Comparison of ENCODE assay signal across 16 cellular contexts in genomic region chr2:20623241-20623640, GRCh38. TPM values are rescaled to one million over a fixed set of nuclear protein-coding genes. Genes with fewer than 3 reads are reported as not detected.
DNase-seq lines count a peak whose midpoint lies in the region; ATAC-seq lines count a peak whose summit lies in the region.
"Had no signal": no experiment of that assay in that cellular context is flagged by ENCODE, and none has a peak within 500 bp of the region (broad histone marks: within the 10 kb centered on the region; RNA-seq: fewer than 3 reads in every experiment).

No MANE protein-coding gene starts in this region.

- ATAC-seq in left cardiac atrium = no peak
- no peak for ATAC-seq in GM21619 (IDR thresholded peaks at IDR 0.05; ENCODE audit: unreplicated experiment)
- no peak for ATAC-seq in HG03354 (IDR thresholded peaks at IDR 0.05; ENCODE audit: poor library complexity, severe bottlenecking, unreplicated experiment)
- ATAC-seq: activated CD4-positive, CD25-positive, alpha-beta regulatory T cell treated with anti-CD3 and anti-CD28 coated beads, Interleukin-2, amount 50 U/mL, for 24 hours; activated T-helper 17 cell treated with anti-CD3 and anti-CD28 coated beads, Interleukin-2, amount 50 U/mL, for 72 hours had no signal

- DNase-seq in activated effector memory CD4-positive, alpha-beta T cell treated with anti-CD3 and anti-CD28 coated beads, Interleukin-2, amount 50 U/mL, for 16 hours = peak; percentile 41
- DNase-seq in activated effector memory CD4-positive, alpha-beta T cell treated with Interleukin-2 at 50 U/mL for 16 hours = no peak
- DNase-seq in left cardiac atrium = peak; percentile 9
- DNase-seq in posterior vena cava (ENCODE audit: low spot score) = peak; percentile 61
- DNase-seq in central memory CD4-positive, alpha-beta T cell = no peak
- no peak for DNase-seq in nucleus accumbens (lab: John Stamatoyannopoulos, UW)
- DNase-seq: cerebellar nuclear complex; NCI-H2029; NCI-H510A; stimulated activated CD4-positive, alpha-beta T cell treated with anti-CD3 and anti-CD28 coated beads, Interleukin-4, amount 100 ng/mL, for 1 hour had no signal

- intact Hi-C loops in left cardiac atrium (cut with DNase I) = no loop called here
- intact Hi-C loops in posterior vena cava (cut with DNase I) = no loop called here

RNA-seq across cellular contexts. Expression of gene HS1BP3, which starts 27.7 kb away (rescaled TPM):
- total RNA-seq in left cardiac atrium (10 to 100 TPM; 19.8 to 21.4 TPM), posterior vena cava (10 to 100 TPM; 37.1 to 41.8 TPM)

RNA-seq across cellular contexts. Expression of gene GDF7, which starts 43.7 kb away (rescaled TPM):
- total RNA-seq in left cardiac atrium (1 to 10 TPM in 1 of 2 donors, under 1 TPM in 1; 0.32 to 4.8 TPM), posterior vena cava (1 to 10 TPM; 3.6 to 3.8 TPM)
- total RNA-seq: A673, osteoblast had no signal

Comparison
In these comparisons a context has a peak if more than half of its experiments do, and no peak if none do; other contexts are left out.
1. DNase-seq: peak in activated effector memory CD4-positive, alpha-beta T cell treated with anti-CD3 and anti-CD28 coated beads, Interleukin-2, amount 50 U/mL, for 16 hours (single experiment), left cardiac atrium (single experiment) and posterior vena cava (single experiment); none in activated effector memory CD4-positive, alpha-beta T cell treated with Interleukin-2 at 50 U/mL for 16 hours (single experiment), central memory CD4-positive, alpha-beta T cell (single experiment) and nucleus accumbens (0 of 56).